ENCODE assay signal across 8 cellular contexts in the genomic region with DNA sequence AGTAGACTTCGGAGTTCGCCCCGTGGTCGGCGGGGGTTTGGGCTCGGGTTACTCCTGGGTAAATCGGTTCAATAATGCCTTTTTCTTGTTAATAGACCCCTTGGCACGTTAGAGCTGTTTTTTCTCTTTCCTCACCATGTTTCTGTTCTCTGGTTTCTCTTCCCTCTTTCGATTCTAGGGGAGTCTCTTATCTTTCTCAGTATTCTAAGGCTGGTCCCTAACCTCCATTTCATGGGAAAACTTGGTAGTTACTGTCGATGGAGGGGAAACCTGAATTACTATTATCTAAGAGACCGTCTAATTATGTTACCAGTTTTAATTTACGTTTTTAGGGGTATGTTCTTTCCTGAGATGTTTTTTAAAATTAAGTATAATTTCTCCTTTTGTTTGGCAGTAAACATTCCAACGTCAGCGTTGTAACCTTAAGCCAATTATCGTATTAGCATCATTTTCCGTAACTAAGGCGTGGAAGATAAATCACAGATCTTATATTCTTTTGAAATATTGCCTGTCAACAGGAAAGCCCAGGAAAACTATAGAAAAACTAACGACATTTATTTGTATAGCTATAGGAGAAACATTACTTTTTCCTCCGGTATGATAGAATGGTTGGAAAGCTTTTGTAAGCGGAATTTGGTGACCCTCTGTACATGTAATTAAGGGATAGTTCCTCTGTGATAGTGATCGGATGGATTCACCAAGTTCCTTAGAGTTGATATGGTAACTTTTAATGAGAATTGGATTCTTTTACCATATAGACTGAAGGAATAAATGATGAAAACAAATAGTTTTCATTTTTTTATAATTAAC. TPM values are rescaled to one million over a fixed set of nuclear protein-coding genes. Genes with fewer than 3 reads are reported as not detected.
A peak's percentile ranks its signal among the peaks of the same experiment; 100 is the strongest.
DNase-seq lines count a peak whose midpoint lies in the region; ATAC-seq and TF ChIP-seq lines count a peak whose summit lies in the region.

No MANE protein-coding gene starts in this region.

- H3K9ac ChIP-seq in subcutaneous abdominal adipose tissue (ENCODE audit: low read length in 5 of 5) = peak overlapping the region; percentile 88 to 99 (median 96)

- intact Hi-C loops in head of caudate nucleus (cut with DNase I) = loop anchor here (5.0 to 10.0 kb wide), 3 partner anchors 127 to 630 kb away; a partner anchor contains a TSS

- H3K27me3 ChIP-seq in kidney epithelial cell (ENCODE audit: control insufficient read depth, insufficient read depth, low read length) (no peaks in the 10 kb centered on the region), subcutaneous abdominal adipose tissue (ENCODE audit: control insufficient read depth in 5 of 5, insufficient read depth in 4 of 5, low read length in 5 of 5) (no peaks in the 10 kb centered on the region)

- ATAC-seq in GM19463 (IDR thresholded peaks at IDR 0.05; ENCODE audit: unreplicated experiment) (peak; percentile 17), HG02981 (IDR thresholded peaks at IDR 0.05; ENCODE audit: unreplicated experiment) (no peak)

- no peaks in the 10 kb centered on the region for H3K36me3 ChIP-seq in kidney epithelial cell (ENCODE audit: control insufficient read depth, insufficient read depth, low read length)
- peaks cover 0 to 6% (median 0%) of the 10 kb centered on the region in 5 donors for H3K36me3 ChIP-seq in subcutaneous abdominal adipose tissue (ENCODE audit: control insufficient read depth in 5 of 5, insufficient read depth in 5 of 5, low read length in 5 of 5)

- peaks cover 0 to 21% (median 16%) of the 10 kb centered on the region in 5 donors for H3K4me1 ChIP-seq in subcutaneous abdominal adipose tissue (ENCODE audit: control insufficient read depth in 5 of 5, insufficient read depth in 5 of 5, low read length in 5 of 5)

- H3K4me3 ChIP-seq in Jurkat, Clone E6-1 (ENCODE audit: low read length) = peak overlapping the region; percentile 93
- peak overlapping the region; percentile 97 for H3K4me3 ChIP-seq in kidney epithelial cell (ENCODE audit: low read depth, low read length)
- H3K4me3 ChIP-seq in subcutaneous abdominal adipose tissue (ENCODE audit: low read depth in 1 of 5, low read length in 5 of 5) = peak overlapping the region; percentile 84 to 98 (median 91)

- DNase-seq in CD1c-positive myeloid dendritic cell (ENCODE audit: extremely low spot score) (peak; percentile 45), kidney epithelial cell (ENCODE audit: low read depth) (no peak), head of caudate nucleus (no peak)
- no peak for DNase-seq in Jurkat, Clone E6-1 (ENCODE audit: low read depth, low spot score)

- TF ChIP-seq CTCF in kidney epithelial cell (IDR thresholded peaks at IDR 0.05; ENCODE audit: insufficient read depth, low read length, poor library complexity, severe bottlenecking) = no peak

- H3K9me3 ChIP-seq in subcutaneous abdominal adipose tissue (ENCODE audit: control insufficient read depth in 5 of 5, low read length in 5 of 5) = peaks cover 0 to 4% (median 0%) of the 10 kb centered on the region in 5 donors

- peak overlapping the region; percentile 81 for H3K27ac ChIP-seq in angular gyrus (ENCODE audit: low read depth, low read length)
- peak overlapping the region; percentile 55 for H3K27ac ChIP-seq in subcutaneous abdominal adipose tissue (ENCODE audit: low read depth, low read length)

RNA-seq across cellular contexts. Expression of a gene that starts 0.8 kb away (rescaled TPM):
- polyA plus RNA-seq in Jurkat, Clone E6-1 (2012; ENCODE audit: insufficient read depth, insufficient read length) = 34.1 TPM
- total RNA-seq in kidney epithelial cell = 27.2 and 33.3 TPM in 2 replicates

RNA-seq across cellular contexts. Expression of a gene that starts 15.1 kb away (rescaled TPM):
- polyA plus RNA-seq in Jurkat, Clone E6-1 (2012; ENCODE audit: insufficient read depth, insufficient read length) = 2.3 TPM
- total RNA-seq in kidney epithelial cell = 0.42 and 1.2 TPM in 2 replicates
